8 cellular contexts compared by ENCODE assay signal in the genomic region with DNA sequence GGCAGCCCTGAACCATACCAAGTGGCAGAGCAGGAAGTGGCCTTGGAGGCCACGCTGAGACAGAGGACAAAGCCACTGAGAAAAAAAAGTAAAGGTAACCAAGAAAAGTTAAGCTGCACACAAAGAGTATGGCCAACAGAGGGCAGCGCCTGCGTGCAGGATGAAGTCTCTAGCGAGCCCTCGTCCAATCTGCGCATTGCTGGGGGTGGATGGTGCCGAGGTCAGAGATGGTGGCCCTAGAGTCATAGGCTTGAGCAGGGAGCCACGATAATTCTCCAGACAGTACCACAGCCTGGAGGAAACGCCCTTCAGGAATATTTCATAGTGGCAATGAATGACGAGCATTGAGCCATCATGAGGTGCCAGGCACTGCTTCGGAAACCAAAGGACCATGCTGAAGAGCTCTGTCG. TPM values are rescaled to one million over a fixed set of nuclear protein-coding genes. Genes with fewer than 3 reads are reported as not detected.
DNase-seq lines count a peak whose midpoint lies in the region; ATAC-seq and TF ChIP-seq lines count a peak whose summit lies in the region.

No MANE protein-coding gene starts in this region.

- peak; percentile 90 for TF ChIP-seq CTCF in choroid plexus epithelial cell (conservative IDR thresholded peaks at IDR 0.05; ENCODE audit: low read depth, low read length)
- TF ChIP-seq CTCF in liver (IDR thresholded peaks at IDR 0.05; ENCODE audit: low read depth, low read length, missing input control): peak; percentile 80

- ATAC-seq in GM21723 (IDR thresholded peaks at IDR 0.05; ENCODE audit: unreplicated experiment): peak; percentile 73
- ATAC-seq in stimulated activated naive CD8-positive, alpha-beta T cell treated with anti-CD3 and anti-CD28 coated beads, Interleukin-15, amount 100 ng/mL, for 72 hours: peak; percentile 87
- ATAC-seq in GM19023 (IDR thresholded peaks at IDR 0.05; ENCODE audit: unreplicated experiment): no peak

- H3K4me1 ChIP-seq in liver (ENCODE audit: control insufficient read depth in 4 of 4, insufficient read depth in 4 of 4, low read length in 3 of 4): peaks cover 11 to 47% (median 31%) of the 10 kb centered on the region in 4 donors

- H3K9me3 ChIP-seq in liver (ENCODE audit: control insufficient read depth in 4 of 4, low read length in 3 of 4): no peaks in the 10 kb centered on the region

- H3K36me3 Mint-ChIP-seq in T-helper 2 cell treated with Interferon-gamma antibody and Interleukin-4, amounts not matched to agents 5 μg/mL and 100 μg/mL, for 36 hours (ENCODE audit: low read depth): peaks cover 2% of the 10 kb centered on the region

- no peak overlapping the region for H3K4me3 Mint-ChIP-seq in T-helper 2 cell treated with Interferon-gamma antibody and Interleukin-4, amounts not matched to agents 5 μg/mL and 100 μg/mL, for 36 hours
- H3K4me3 Mint-ChIP-seq in stimulated activated naive CD8-positive, alpha-beta T cell treated with anti-CD3 and anti-CD28 coated beads, Interleukin-15, amount 100 ng/mL, for 72 hours: no peak overlapping the region

- peaks cover 9% of the 10 kb centered on the region for H3K4me1 Mint-ChIP-seq in T-helper 2 cell treated with Interferon-gamma antibody and Interleukin-4, amounts not matched to agents 5 μg/mL and 100 μg/mL, for 36 hours (ENCODE audit: low read depth)
- peaks cover 28% of the 10 kb centered on the region for H3K4me1 Mint-ChIP-seq in stimulated activated naive CD8-positive, alpha-beta T cell treated with anti-CD3 and anti-CD28 coated beads, Interleukin-15, amount 100 ng/mL, for 72 hours

- H3K27me3 ChIP-seq in liver (ENCODE audit: control insufficient read depth in 4 of 4, insufficient read depth in 4 of 4, low read length in 3 of 4): no peaks in the 10 kb centered on the region

- no peak overlapping the region for H3K9ac ChIP-seq in liver (ENCODE audit: low read depth in 1 of 2, low read length in 2 of 2)

- H3K27ac Mint-ChIP-seq in T-helper 2 cell treated with Interferon-gamma antibody and Interleukin-4, amounts not matched to agents 5 μg/mL and 100 μg/mL, for 36 hours: no peak overlapping the region
- no peak overlapping the region for H3K27ac Mint-ChIP-seq in stimulated activated naive CD8-positive, alpha-beta T cell treated with anti-CD3 and anti-CD28 coated beads, Interleukin-15, amount 100 ng/mL, for 72 hours

- no peaks in the 10 kb centered on the region for H3K36me3 ChIP-seq in liver (ENCODE audit: control insufficient read depth in 4 of 4, insufficient read depth in 3 of 4, low read depth in 1 of 4, low read length in 3 of 4)

- no peaks in the 10 kb centered on the region for H3K27me3 Mint-ChIP-seq in T-helper 2 cell treated with Interferon-gamma antibody and Interleukin-4, amounts not matched to agents 5 μg/mL and 100 μg/mL, for 36 hours (ENCODE audit: low read depth)
- no peaks in the 10 kb centered on the region for H3K27me3 Mint-ChIP-seq in stimulated activated naive CD8-positive, alpha-beta T cell treated with anti-CD3 and anti-CD28 coated beads, Interleukin-15, amount 100 ng/mL, for 72 hours

- TF ChIP-seq RAD21 in liver (IDR thresholded peaks at IDR 0.05): peak; percentile 94 to 95

- peak overlapping the region; percentile 72 to 90 for H3K27ac ChIP-seq in liver (ENCODE audit: low read depth in 1 of 2, low read length in 2 of 2)

- 16% methylated on average over 12 of the region's 12 CpGs for WGBS in liver

- peak; percentile 88 for DNase-seq in DMS53 (lab: John Stamatoyannopoulos, UW)
- DNase-seq in NCI-H1092 (lab: John Stamatoyannopoulos, UW): peak; percentile 15
- peak; percentile 49 for DNase-seq in T-helper 2 cell treated with Interferon-gamma antibody and Interleukin-4, amounts not matched to agents 5 μg/mL and 100 μg/mL, for 36 hours (ENCODE audit: low spot score)
- DNase-seq in choroid plexus epithelial cell (ENCODE audit: low read depth): peak; percentile 71
- DNase-seq in stimulated activated naive CD8-positive, alpha-beta T cell treated with anti-CD3 and anti-CD28 coated beads, Interleukin-15, amount 100 ng/mL, for 72 hours: peak; percentile 57 to 68

- H3K4me3 ChIP-seq in choroid plexus epithelial cell (ENCODE audit: low read depth, low read length) (no peak overlapping the region), liver (ENCODE audit: low read depth in 1 of 3, low read length in 3 of 3) (peak overlapping the region in 1 of 3 donors; percentile 4)

- H3K9me3 Mint-ChIP-seq in T-helper 2 cell treated with Interferon-gamma antibody and Interleukin-4, amounts not matched to agents 5 μg/mL and 100 μg/mL, for 36 hours: no peaks in the 10 kb centered on the region
- no peaks in the 10 kb centered on the region for H3K9me3 Mint-ChIP-seq in stimulated activated naive CD8-positive, alpha-beta T cell treated with anti-CD3 and anti-CD28 coated beads, Interleukin-15, amount 100 ng/mL, for 72 hours

TF ChIP-seq in liver, 16 proteins besides CTCF, POLR2A, EP300 and RAD21:
- TF ChIP-seq RXRA (IDR thresholded peaks at IDR 0.05) (peak; percentile 38 to 69), JUND (IDR thresholded peaks at IDR 0.05) (peak in 1 of 2 donors; percentile 2), NR2F2 (IDR thresholded peaks at IDR 0.05) (no peak), FOXA1 (IDR thresholded peaks at IDR 0.05) (no peak), HNF4G (IDR thresholded peaks at IDR 0.05) (no peak), HNF4A (conservative IDR thresholded peaks at IDR 0.05) (no peak)
- TF ChIP-seq, protein P1, sequence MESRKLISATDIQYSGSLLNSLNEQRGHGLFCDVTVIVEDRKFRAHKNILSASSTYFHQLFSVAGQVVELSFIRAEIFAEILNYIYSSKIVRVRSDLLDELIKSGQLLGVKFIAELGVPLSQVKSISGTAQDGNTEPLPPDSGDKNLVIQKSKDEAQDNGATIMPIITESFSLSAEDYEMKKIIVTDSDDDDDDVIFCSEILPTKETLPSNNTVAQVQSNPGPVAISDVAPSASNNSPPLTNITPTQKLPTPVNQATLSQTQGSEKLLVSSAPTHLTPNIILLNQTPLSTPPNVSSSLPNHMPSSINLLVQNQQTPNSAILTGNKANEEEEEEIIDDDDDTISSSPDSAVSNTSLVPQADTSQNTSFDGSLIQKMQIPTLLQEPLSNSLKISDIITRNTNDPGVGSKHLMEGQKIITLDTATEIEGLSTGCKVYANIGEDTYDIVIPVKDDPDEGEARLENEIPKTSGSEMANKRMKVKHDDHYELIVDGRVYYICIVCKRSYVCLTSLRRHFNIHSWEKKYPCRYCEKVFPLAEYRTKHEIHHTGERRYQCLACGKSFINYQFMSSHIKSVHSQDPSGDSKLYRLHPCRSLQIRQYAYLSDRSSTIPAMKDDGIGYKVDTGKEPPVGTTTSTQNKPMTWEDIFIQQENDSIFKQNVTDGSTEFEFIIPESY (IDR thresholded peaks at IDR 0.05): no peak
- TF ChIP-seq, protein P2, sequence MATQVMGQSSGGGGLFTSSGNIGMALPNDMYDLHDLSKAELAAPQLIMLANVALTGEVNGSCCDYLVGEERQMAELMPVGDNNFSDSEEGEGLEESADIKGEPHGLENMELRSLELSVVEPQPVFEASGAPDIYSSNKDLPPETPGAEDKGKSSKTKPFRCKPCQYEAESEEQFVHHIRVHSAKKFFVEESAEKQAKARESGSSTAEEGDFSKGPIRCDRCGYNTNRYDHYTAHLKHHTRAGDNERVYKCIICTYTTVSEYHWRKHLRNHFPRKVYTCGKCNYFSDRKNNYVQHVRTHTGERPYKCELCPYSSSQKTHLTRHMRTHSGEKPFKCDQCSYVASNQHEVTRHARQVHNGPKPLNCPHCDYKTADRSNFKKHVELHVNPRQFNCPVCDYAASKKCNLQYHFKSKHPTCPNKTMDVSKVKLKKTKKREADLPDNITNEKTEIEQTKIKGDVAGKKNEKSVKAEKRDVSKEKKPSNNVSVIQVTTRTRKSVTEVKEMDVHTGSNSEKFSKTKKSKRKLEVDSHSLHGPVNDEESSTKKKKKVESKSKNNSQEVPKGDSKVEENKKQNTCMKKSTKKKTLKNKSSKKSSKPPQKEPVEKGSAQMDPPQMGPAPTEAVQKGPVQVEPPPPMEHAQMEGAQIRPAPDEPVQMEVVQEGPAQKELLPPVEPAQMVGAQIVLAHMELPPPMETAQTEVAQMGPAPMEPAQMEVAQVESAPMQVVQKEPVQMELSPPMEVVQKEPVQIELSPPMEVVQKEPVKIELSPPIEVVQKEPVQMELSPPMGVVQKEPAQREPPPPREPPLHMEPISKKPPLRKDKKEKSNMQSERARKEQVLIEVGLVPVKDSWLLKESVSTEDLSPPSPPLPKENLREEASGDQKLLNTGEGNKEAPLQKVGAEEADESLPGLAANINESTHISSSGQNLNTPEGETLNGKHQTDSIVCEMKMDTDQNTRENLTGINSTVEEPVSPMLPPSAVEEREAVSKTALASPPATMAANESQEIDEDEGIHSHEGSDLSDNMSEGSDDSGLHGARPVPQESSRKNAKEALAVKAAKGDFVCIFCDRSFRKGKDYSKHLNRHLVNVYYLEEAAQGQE (IDR thresholded peaks at IDR 0.05): no peak

RNA-seq across cellular contexts. Expression of a gene that starts 9.7 kb away (rescaled TPM):
- 10 to 100 TPM in 1 of 2 donors, 1 to 10 TPM in 1; 9.8 to 41.2 TPM for total RNA-seq in liver
- polyA plus RNA-seq in liver: 10 to 100 TPM; 53.7 to 77.1 TPM

RNA-seq across cellular contexts. Expression of a gene that starts 45.3 kb away (rescaled TPM):
- 1 to 10 TPM; 5.2 to 9.4 TPM for total RNA-seq in liver
- 1 to 10 TPM; 1.9 to 2.5 TPM for polyA plus RNA-seq in liver

Comparison
In these comparisons a context has a peak if more than half of its experiments do, and no peak if none do; other contexts are left out.
1. DNase-seq: peak in every context shown above with its lines; median percentile 88 in DMS53; 71 in choroid plexus epithelial cell; 62 in stimulated activated naive CD8-positive, alpha-beta T cell treated with anti-CD3 and anti-CD28 coated beads, Interleukin-15, amount 100 ng/mL, for 72 hours; 49 in T-helper 2 cell treated with Interferon-gamma antibody and Interleukin-4, amounts not matched to agents 5 μg/mL and 100 μg/mL, for 36 hours; 15 in NCI-H1092.